ENCODE assay signal across 14 cellular contexts in the genomic region with DNA sequence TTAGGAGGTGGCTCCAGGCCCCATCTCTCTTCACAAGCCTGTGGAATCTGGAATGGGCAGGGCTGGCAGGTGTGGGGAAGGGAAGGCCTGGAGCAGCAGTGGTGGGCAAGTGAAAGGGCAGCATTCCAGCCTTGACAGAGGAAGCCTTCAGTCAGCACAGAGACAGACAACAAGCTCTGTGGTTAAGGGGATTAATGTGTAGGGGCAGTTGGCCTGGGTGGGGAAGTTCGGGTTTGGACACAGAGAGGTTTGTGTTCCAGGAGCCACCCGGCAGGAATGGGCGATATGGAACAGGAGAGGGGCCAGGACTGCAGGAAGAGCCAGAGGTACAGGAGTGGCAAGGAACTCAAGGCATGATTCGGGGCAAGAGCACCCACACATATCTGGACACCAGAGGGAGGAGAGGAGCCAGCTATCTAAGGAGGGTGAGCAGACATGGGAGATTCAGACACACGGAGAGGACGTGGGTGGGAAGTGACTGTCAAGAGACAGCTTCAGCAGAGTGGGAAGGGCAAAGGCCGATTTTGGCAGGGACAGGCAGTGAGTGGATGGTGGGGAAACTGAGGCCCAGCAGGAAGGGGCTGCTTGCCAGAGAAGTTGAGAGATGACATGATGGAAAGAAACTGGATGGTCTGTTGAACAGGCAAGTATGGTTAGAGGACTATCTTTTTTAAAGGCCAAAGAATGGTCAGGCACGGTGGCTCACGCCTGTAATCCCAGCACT. TPM values are rescaled to one million over a fixed set of nuclear protein-coding genes. Genes with fewer than 3 reads are reported as not detected.
DNase-seq lines count a peak whose midpoint lies in the region; ATAC-seq and TF ChIP-seq lines count a peak whose summit lies in the region.
"Had no signal": no experiment of that assay in that cellular context is flagged by ENCODE, and none has a peak within 500 bp of the region (broad histone marks: within the 10 kb centered on the region; RNA-seq: fewer than 3 reads in every experiment).

No MANE protein-coding gene starts in this region.

- peaks cover 18% of the 10 kb centered on the region for H3K4me1 ChIP-seq in SJCRH30

- H3K27ac ChIP-seq in SJCRH30, result peak overlapping the region; percentile 11; the same call in 1 of the 2 replicates
- H3K27ac ChIP-seq: SK-N-MC had no signal

- in situ Hi-C loops in GM13976 (cut with MboI; ENCODE audit: low sequenced_read_pairs, unreplicated experiment), result no loop called here

- H3K4me1 Mint-ChIP-seq in endothelial cell (ENCODE audit: unreplicated experiment) (no peaks in the 10 kb centered on the region), progenitor cell of endocrine pancreas (ENCODE audit: low read depth) (peaks cover 17% of the 10 kb centered on the region), osteocyte (ENCODE audit: unreplicated experiment) (peaks cover 5% of the 10 kb centered on the region)
- H3K4me1 Mint-ChIP-seq: B cell had no signal

- ATAC-seq in GM21619 (IDR thresholded peaks at IDR 0.05; ENCODE audit: unreplicated experiment), result no peak

- peak overlapping the region; percentile 9 for H3K4me3 Mint-ChIP-seq in endothelial cell (ENCODE audit: unreplicated experiment)
- H3K4me3 Mint-ChIP-seq in progenitor cell of endocrine pancreas (ENCODE audit: low read depth), result no peak overlapping the region
- no peak overlapping the region for H3K4me3 Mint-ChIP-seq in osteocyte (ENCODE audit: unreplicated experiment)
- H3K4me3 Mint-ChIP-seq: B cell; CD4-positive, alpha-beta memory T cell had no signal

- H3K4me3 ChIP-seq in SJCRH30, result no peak overlapping the region
- H3K4me3 ChIP-seq: SK-N-MC had no signal

- no peaks in the 10 kb centered on the region for H3K27me3 ChIP-seq in SJCRH30

- H3K27me3 Mint-ChIP-seq in endothelial cell (ENCODE audit: unreplicated experiment) (peaks cover 13% of the 10 kb centered on the region), progenitor cell of endocrine pancreas (no peaks in the 10 kb centered on the region), osteocyte (ENCODE audit: unreplicated experiment) (no peaks in the 10 kb centered on the region)
- H3K27me3 Mint-ChIP-seq: B cell; CD4-positive, alpha-beta memory T cell had no signal

- peak; percentile 1 for TF ChIP-seq CTCF in GM13976 (IDR thresholded peaks at IDR 0.05; ENCODE audit: borderline replicate concordance, control extremely low read depth, extremely low read depth, insufficient read depth, missing control alignments)
- no peak for TF ChIP-seq CTCF in endothelial cell (IDR thresholded peaks at IDR 0.05; ENCODE audit: unreplicated experiment)
- no peak for TF ChIP-seq CTCF in progenitor cell of endocrine pancreas (IDR thresholded peaks at IDR 0.05; ENCODE audit: unreplicated experiment)
- no peak for TF ChIP-seq CTCF in osteocyte (IDR thresholded peaks at IDR 0.05)

- DNase-seq in GM13976 (ENCODE audit: low spot score) (no peak), SJCRH30 (peak; percentile 51 to 71), endothelial cell (ENCODE audit: low spot score) (no peak), progenitor cell of endocrine pancreas (ENCODE audit: low spot score, unreplicated experiment) (no peak), osteocyte (ENCODE audit: extremely low spot score, unreplicated experiment) (no peak), GM03348 (ENCODE audit: low spot score) (no peak)
- DNase-seq: CD4-positive, alpha-beta memory T cell; DMS79; HCEC 1CT; KBM-7; NCI-H1436 had no signal

- no peaks in the 10 kb centered on the region for H3K9me3 ChIP-seq in SJCRH30 (replicated peaks)

- H3K36me3 Mint-ChIP-seq in endothelial cell (ENCODE audit: low read depth, unreplicated experiment) (peaks cover 11% of the 10 kb centered on the region), progenitor cell of endocrine pancreas (ENCODE audit: insufficient read depth) (peaks cover 23% of the 10 kb centered on the region), osteocyte (ENCODE audit: unreplicated experiment) (peaks cover 31% of the 10 kb centered on the region)

- peaks cover 36% of the 10 kb centered on the region for H3K36me3 ChIP-seq in SJCRH30

- H3K27ac Mint-ChIP-seq in endothelial cell (ENCODE audit: unreplicated experiment) (no peak overlapping the region), progenitor cell of endocrine pancreas (peak overlapping the region; percentile 82), osteocyte (ENCODE audit: unreplicated experiment) (no peak overlapping the region)
- H3K27ac Mint-ChIP-seq: B cell had no signal

- H3K9me3 Mint-ChIP-seq in endothelial cell (ENCODE audit: unreplicated experiment), result no peaks in the 10 kb centered on the region
- no peaks in the 10 kb centered on the region for H3K9me3 Mint-ChIP-seq in progenitor cell of endocrine pancreas (ENCODE audit: low read depth)
- H3K9me3 Mint-ChIP-seq in osteocyte (ENCODE audit: unreplicated experiment), result no peaks in the 10 kb centered on the region

RNA-seq across cellular contexts. Expression of gene SLC44A4, which starts 2.5 kb away (rescaled TPM):
- 0.12 TPM in 1 of 2 replicates, not detected in the other for total RNA-seq in SJCRH30 (2014; rRNA removed; shearing (Covaris generic))
- total RNA-seq in endothelial cell (ENCODE audit: unreplicated experiment), result 1.6 TPM
- total RNA-seq in progenitor cell of endocrine pancreas, result 17.5 and 19.1 TPM in 2 replicates
- total RNA-seq in osteocyte, result not detected in 2 replicates
- total RNA-seq: B cell; CD4-positive, alpha-beta memory T cell had no signal

RNA-seq across cellular contexts. Expression of gene EHMT2, which starts 16.2 kb away (rescaled TPM):
- total RNA-seq in SJCRH30 (2014; rRNA removed; shearing (Covaris generic)), result 42.1 and 48.4 TPM in 2 replicates
- total RNA-seq in endothelial cell (ENCODE audit: unreplicated experiment) (53.4 TPM), progenitor cell of endocrine pancreas (161 and 175 TPM in 2 replicates), osteocyte (62.4 and 66.7 TPM in 2 replicates)

RNA-seq across cellular contexts. Expression of gene NEU1, which starts 18.7 kb away (rescaled TPM):
- total RNA-seq in SJCRH30 (2014; rRNA removed; shearing (Covaris generic)), result 21.2 and 23.3 TPM in 2 replicates
- total RNA-seq in endothelial cell (ENCODE audit: unreplicated experiment) (31.9 TPM), progenitor cell of endocrine pancreas (52.4 and 57.4 TPM in 2 replicates), osteocyte (74.8 and 83.6 TPM in 2 replicates)

RNA-seq across cellular contexts. Expression of gene ZBTB12, which starts 20.6 kb away (rescaled TPM):
- total RNA-seq in SJCRH30 (2014; rRNA removed; shearing (Covaris generic)), result 4.8 and 5.4 TPM in 2 replicates
- total RNA-seq in endothelial cell (ENCODE audit: unreplicated experiment), result 9.0 TPM
- 47.1 and 55.5 TPM in 2 replicates for total RNA-seq in progenitor cell of endocrine pancreas
- total RNA-seq in osteocyte, result 8.3 and 8.8 TPM in 2 replicates

RNA-seq across cellular contexts. Expression of gene C2, which starts 46.2 kb away (rescaled TPM):
- total RNA-seq in SJCRH30 (2014; rRNA removed; shearing (Covaris generic)), result 1.2 and 1.5 TPM in 2 replicates
- total RNA-seq in endothelial cell (ENCODE audit: unreplicated experiment) (0.82 TPM), progenitor cell of endocrine pancreas (0.47 and 0.65 TPM in 2 replicates), osteocyte (2.3 and 2.4 TPM in 2 replicates)

Comparison
In these comparisons a context has a peak if more than half of its experiments do, and no peak if none do; other contexts are left out.
1. DNase-seq: peak in SJCRH30 (2 of 2); none in GM13976 (single experiment), endothelial cell (single experiment), progenitor cell of endocrine pancreas (single experiment), osteocyte (single experiment) and GM03348 (single experiment).